In genomic region chr11:126664193-126664592, GRCh38 we compare ENCODE assay signal across 1 cellular context.
TF ChIP-seq lines count a peak whose summit lies in the region.

No MANE protein-coding gene starts in this region.

TF ChIP-seq in GM12878, 131 proteins besides CTCF, POLR2A, EP300 and RAD21 (continued from another document):
- TF ChIP-seq ELK1 (IDR thresholded peaks at IDR 0.05; ENCODE audit: low read depth, low read length), result no peak
- TF ChIP-seq E2F8 (IDR thresholded peaks at IDR 0.05; ENCODE audit: low read depth, partially characterized antibody), result no peak
- TF ChIP-seq RBBP5 (conservative IDR thresholded peaks at IDR 0.05), result no peak
- no peak for TF ChIP-seq BACH1 (IDR thresholded peaks at IDR 0.05; ENCODE audit: borderline replicate concordance)
- TF ChIP-seq IKZF2 (IDR thresholded peaks at IDR 0.05), result no peak
